In the genomic region with DNA sequence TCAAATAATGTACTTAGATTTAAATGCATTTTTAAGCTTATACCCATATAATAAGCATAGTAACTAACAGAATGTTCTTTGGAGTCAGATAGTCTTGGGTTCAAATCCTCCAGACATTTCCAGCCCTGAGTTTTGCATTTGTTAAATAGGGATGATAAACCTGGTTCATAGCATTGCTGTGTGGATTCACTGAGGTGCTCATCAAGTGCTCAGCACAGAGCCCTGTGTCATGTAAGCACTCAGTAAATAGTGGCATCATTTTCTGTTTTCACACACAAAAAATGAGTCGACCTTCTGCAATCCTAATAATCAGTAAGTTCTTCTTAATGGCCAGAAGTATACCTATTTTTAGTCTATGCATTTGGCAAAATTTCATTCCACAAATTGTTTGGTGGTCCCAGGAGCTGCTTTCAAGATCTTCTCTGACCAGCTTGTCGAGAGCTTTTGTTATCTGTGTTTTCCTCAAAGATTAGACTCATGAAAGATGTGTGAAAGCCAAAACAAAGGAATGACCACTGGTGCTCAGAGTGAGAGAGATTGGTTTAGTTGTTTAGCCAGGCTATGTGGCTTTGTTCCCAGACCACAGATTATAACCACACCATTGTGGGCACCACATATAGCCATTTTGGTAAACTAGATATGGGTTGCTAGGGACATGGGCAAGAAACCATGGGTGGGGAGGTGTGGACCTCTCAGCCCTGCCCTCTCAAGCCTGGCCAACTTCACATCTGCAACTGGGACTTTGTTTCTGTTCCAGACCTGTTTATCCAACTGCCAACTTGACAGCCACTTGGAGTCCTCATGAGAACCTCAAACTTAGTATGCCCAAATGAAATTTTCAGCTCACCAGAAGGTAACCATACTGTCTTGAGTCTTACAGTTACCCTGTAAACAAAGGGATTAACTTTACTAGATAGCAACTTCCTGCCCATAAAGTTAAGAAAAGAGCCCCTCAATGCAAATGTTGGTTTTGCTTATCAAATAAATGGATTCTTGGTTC, we compare ENCODE assay signal across 13 cellular contexts.
"Had no signal": no experiment of that assay in that cellular context is flagged by ENCODE, and none has a peak within 500 bp of the region (broad histone marks: within the 10 kb centered on the region; RNA-seq: fewer than 3 reads in every experiment).

No MANE protein-coding gene starts in this region.

- H3K4me3 ChIP-seq: ascending aorta, upper lobe of right lung had no signal

- DNase-seq: activated CD4-positive, CD25-positive, alpha-beta regulatory T cell; activated naive CD4-positive, alpha-beta T cell treated with Interleukin-2 at 50 U/mL for 16 hours; activated naive CD8-positive, alpha-beta T cell treated with anti-CD3 and anti-CD28 coated beads, Interleukin-2, amount 50 U/mL, for 24 hours; foreskin melanocyte; head of caudate nucleus; occipital lobe; stimulated activated CD4-positive, alpha-beta T cell treated with anti-CD3 and anti-CD28 coated beads, Interleukin-15, amount 100 ng/mL, for 24 hours; stimulated activated CD4-positive, alpha-beta T cell treated with anti-CD3 and anti-CD28 coated beads, Interleukin-4, amount 100 ng/mL, for 24 hours; upper lobe of right lung had no signal

- H3K27ac ChIP-seq: ascending aorta, upper lobe of right lung had no signal

- H3K27ac Mint-ChIP-seq: activated naive CD8-positive, alpha-beta T cell treated with anti-CD3 and anti-CD28 coated beads, Interleukin-2, amount 50 U/mL, for 24 hours; activated T-helper 1 cell treated with anti-CD3 and anti-CD28 coated beads, Interleukin-12 subunit alpha, Interleukin-12 subunit beta, Interleukin-2, Interleukin-4 antibody, amounts not matched to agents 30 ng/mL and 10 ng/mL and 1 ng/mL, durations not matched to agents 14 hours and 24 hours and 36 hours; natural killer cell treated with Interleukin-12 subunit alpha and Interleukin-12 subunit beta and Interleukin-15 and Interleukin-18, amount 100 ng/mL, for 72 hours; stimulated activated naive CD8-positive, alpha-beta T cell treated with anti-CD3 and anti-CD28 coated beads, Interleukin-15, Interleukin-2, amounts not matched to agents 100 ng/mL and 50 ng/mL, for 24 hours had no signal

- H3K27me3 Mint-ChIP-seq: activated naive CD8-positive, alpha-beta T cell treated with anti-CD3 and anti-CD28 coated beads, Interleukin-2, amount 50 U/mL, for 24 hours; natural killer cell treated with Interleukin-12 subunit alpha and Interleukin-12 subunit beta and Interleukin-15 and Interleukin-18, amount 100 ng/mL, for 72 hours; stimulated activated naive CD8-positive, alpha-beta T cell treated with anti-CD3 and anti-CD28 coated beads, Interleukin-15, Interleukin-2, amounts not matched to agents 100 ng/mL and 50 ng/mL, for 24 hours had no signal

- H3K36me3 Mint-ChIP-seq: natural killer cell treated with Interleukin-12 subunit alpha and Interleukin-12 subunit beta and Interleukin-15 and Interleukin-18, amount 100 ng/mL, for 72 hours had no signal

- ATAC-seq: activated naive CD8-positive, alpha-beta T cell treated with anti-CD3 and anti-CD28 coated beads, Interleukin-2, amount 50 U/mL, for 24 hours; upper lobe of right lung had no signal

- H3K4me3 Mint-ChIP-seq: activated naive CD8-positive, alpha-beta T cell treated with anti-CD3 and anti-CD28 coated beads, Interleukin-2, amount 50 U/mL, for 24 hours; activated T-helper 1 cell treated with anti-CD3 and anti-CD28 coated beads, Interleukin-12 subunit alpha, Interleukin-12 subunit beta, Interleukin-2, Interleukin-4 antibody, amounts not matched to agents 30 ng/mL and 10 ng/mL and 1 ng/mL, durations not matched to agents 14 hours and 24 hours and 36 hours; natural killer cell treated with Interleukin-12 subunit alpha and Interleukin-12 subunit beta and Interleukin-15 and Interleukin-18, amount 100 ng/mL, for 72 hours; stimulated activated naive CD8-positive, alpha-beta T cell treated with anti-CD3 and anti-CD28 coated beads, Interleukin-15, Interleukin-2, amounts not matched to agents 100 ng/mL and 50 ng/mL, for 24 hours had no signal

- H3K9me3 Mint-ChIP-seq: activated naive CD8-positive, alpha-beta T cell treated with anti-CD3 and anti-CD28 coated beads, Interleukin-2, amount 50 U/mL, for 24 hours; activated T-helper 1 cell treated with anti-CD3 and anti-CD28 coated beads, Interleukin-12 subunit alpha, Interleukin-12 subunit beta, Interleukin-2, Interleukin-4 antibody, amounts not matched to agents 30 ng/mL and 10 ng/mL and 1 ng/mL, durations not matched to agents 14 hours and 24 hours and 36 hours; natural killer cell treated with Interleukin-12 subunit alpha and Interleukin-12 subunit beta and Interleukin-15 and Interleukin-18, amount 100 ng/mL, for 72 hours; stimulated activated naive CD8-positive, alpha-beta T cell treated with anti-CD3 and anti-CD28 coated beads, Interleukin-15, Interleukin-2, amounts not matched to agents 100 ng/mL and 50 ng/mL, for 24 hours had no signal

- H3K9me3 ChIP-seq: ascending aorta, upper lobe of right lung had no signal

- H3K4me1 ChIP-seq: ascending aorta, upper lobe of right lung had no signal

- H3K36me3 ChIP-seq: ascending aorta, upper lobe of right lung had no signal

- H3K27me3 ChIP-seq: ascending aorta, upper lobe of right lung had no signal

- H3K4me1 Mint-ChIP-seq: activated naive CD8-positive, alpha-beta T cell treated with anti-CD3 and anti-CD28 coated beads, Interleukin-2, amount 50 U/mL, for 24 hours had no signal
